8 cellular contexts compared by ENCODE assay signal in the genomic region with DNA sequence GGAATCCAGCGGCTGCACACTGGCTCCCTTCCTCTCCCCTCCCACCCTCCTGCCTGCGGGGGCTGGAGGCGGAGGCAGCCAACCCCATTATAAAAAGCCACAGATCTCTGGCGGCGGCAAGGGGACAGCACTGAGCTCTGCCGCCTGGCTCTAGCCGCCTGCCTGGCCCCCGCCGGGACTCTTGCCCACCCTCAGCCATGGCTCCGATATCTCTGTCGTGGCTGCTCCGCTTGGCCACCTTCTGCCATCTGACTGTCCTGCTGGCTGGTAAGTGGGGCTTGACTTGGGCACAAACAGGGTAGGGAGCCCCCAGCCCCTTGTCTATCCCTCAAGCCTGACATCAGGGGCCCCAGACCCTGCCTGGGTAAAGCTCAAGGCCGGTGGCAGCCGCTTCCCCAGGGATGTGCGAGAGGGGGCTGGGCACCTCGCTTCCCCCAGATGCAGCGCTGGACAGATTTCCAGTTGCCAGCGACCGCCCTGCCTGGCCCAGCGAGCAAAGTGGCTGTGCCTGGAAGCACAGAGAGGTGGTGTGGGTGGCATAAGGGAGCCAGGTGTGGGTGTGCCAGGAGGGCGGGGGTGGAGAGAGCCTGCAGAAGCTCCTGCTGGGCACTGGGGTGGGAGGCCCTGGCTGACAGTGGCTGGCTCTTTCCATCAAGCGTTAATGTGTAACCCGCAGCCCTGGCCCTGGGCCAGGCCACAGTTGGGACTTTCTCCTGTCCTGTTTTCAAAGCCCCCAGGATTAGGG. TPM values are rescaled to one million over a fixed set of nuclear protein-coding genes. Genes with fewer than 3 reads are reported as not detected.
DNase-seq lines count a peak whose midpoint lies in the region; ATAC-seq, FAIRE-seq and TF ChIP-seq lines count a peak whose summit lies in the region.

Gene CX3CL1 (plus strand): TSS at position 119 of the 745 bp plus-strand sequence. CDS start 79 bp downstream, at position 198.

- no peaks in the 10 kb centered on the region for H3K9me1 ChIP-seq in keratinocyte (ENCODE audit: control insufficient read depth, extremely low read depth, insufficient read depth, low read length)

- H3K4me2 ChIP-seq in keratinocyte (ENCODE audit: control insufficient read depth, extremely low read depth, insufficient read depth, low read depth, low read length) = peak within 1 kb of the TSS; percentile 41

- dilution Hi-C loops in keratinocyte (cut with MboI; ENCODE audit: extremely low pct_ligation_motif_present, low sequenced_read_pairs) = no loop called here

- TF ChIP-seq CTCF in bronchial epithelial cell (IDR thresholded peaks at IDR 0.05; ENCODE audit: insufficient read depth, low read length, severe bottlenecking) (no peak), keratinocyte (optimal IDR thresholded peaks at IDR 0.05 in 1 of 3, IDR thresholded peaks at IDR 0.05 in 1 of 3, conservative IDR thresholded peaks at IDR 0.05 in 1 of 3; ENCODE audit: extremely low read depth in 1 of 3, insufficient read depth in 2 of 3, low read length in 3 of 3) (no peak)

- H3K27ac ChIP-seq in keratinocyte (ENCODE audit: control insufficient read depth, insufficient read depth, low read length) (no peak within 1 kb of the TSS), small intestine (ENCODE audit: low read depth in 1 of 2, low read length in 1 of 2) (peak within 1 kb of the TSS in 1 of 2 donors; percentile 87)

- H3K9ac ChIP-seq in keratinocyte (ENCODE audit: control insufficient read depth, extremely low read depth, insufficient read depth, low read length) = peak within 1 kb of the TSS; percentile 13

- 11 to 24% (median 23%) methylated on average over 21 to 23 of the region's 23 CpGs for WGBS in small intestine, 3 donors

- H3K4me1 ChIP-seq in keratinocyte (ENCODE audit: control insufficient read depth, extremely low read depth, insufficient read depth, low read length) (peaks cover 38% of the 10 kb centered on the region), small intestine (ENCODE audit: control insufficient read depth in 2 of 2, insufficient read depth in 1 of 2, low read depth in 1 of 2, low read length in 1 of 2) (peaks cover 0 to 3% of the 10 kb centered on the region in 2 donors)

- H3K9me3 ChIP-seq in keratinocyte (ENCODE audit: control insufficient read depth, low read depth, low read length) = no peaks in the 10 kb centered on the region
- no peaks in the 10 kb centered on the region for H3K9me3 ChIP-seq in small intestine (ENCODE audit: control insufficient read depth, low read depth)

- FAIRE-seq in bronchial epithelial cell (lab: Jason Lieb, UNC) = no peak
- no peak for FAIRE-seq in keratinocyte (lab: Jason Lieb, UNC)
- no peak for FAIRE-seq in small intestine (lab: Jason Lieb, UNC)

- no peaks in the 10 kb centered on the region for H3K27me3 ChIP-seq in bronchial epithelial cell (ENCODE audit: control insufficient read depth, insufficient read depth, low read length)
- no peaks in the 10 kb centered on the region for H3K27me3 ChIP-seq in keratinocyte (ENCODE audit: control insufficient read depth, extremely low read depth, insufficient read depth, low read length)
- H3K27me3 ChIP-seq in small intestine (ENCODE audit: control insufficient read depth in 2 of 2, insufficient read depth in 2 of 2, low read length in 2 of 2) = no peaks in the 10 kb centered on the region

- ATAC-seq in GM18498 (IDR thresholded peaks at IDR 0.05; ENCODE audit: unreplicated experiment) (no peak), GM18858 (IDR thresholded peaks at IDR 0.05; ENCODE audit: unreplicated experiment) (no peak), GM19452 (IDR thresholded peaks at IDR 0.05; ENCODE audit: unreplicated experiment) (no peak)

- DNase-seq in HT1080 (ENCODE audit: low read depth) = peak; percentile 37
- DNase-seq in bronchial epithelial cell (ENCODE audit: low read depth) = peak; percentile 29
- DNase-seq in keratinocyte (ENCODE audit: low read depth, low spot score) = no peak
- DNase-seq in small intestine = peak; percentile 53
- no peak for DNase-seq in NCI-H1105 (lab: John Stamatoyannopoulos, UW)

- H2AFZ ChIP-seq in keratinocyte (ENCODE audit: control insufficient read depth, low read length) = peak within 1 kb of the TSS; percentile 42

- no peaks in the 10 kb centered on the region for H4K20me1 ChIP-seq in keratinocyte (ENCODE audit: control insufficient read depth, extremely low read depth, insufficient read depth, low read length)

- H3K36me3 ChIP-seq in bronchial epithelial cell (ENCODE audit: control insufficient read depth, insufficient read depth, low read length) (no peaks in the 10 kb centered on the region), keratinocyte (ENCODE audit: control insufficient read depth in 2 of 2, extremely low read depth in 1 of 2, insufficient read depth in 2 of 2, low read length in 2 of 2) (no peaks in the 10 kb centered on the region), small intestine (ENCODE audit: control insufficient read depth in 2 of 2, insufficient read depth in 2 of 2, low read length in 2 of 2) (no peaks in the 10 kb centered on the region)

- H3K79me2 ChIP-seq in keratinocyte (ENCODE audit: control insufficient read depth, insufficient read depth, low read length) = no peaks in the 10 kb centered on the region

- H3K4me3 ChIP-seq in bronchial epithelial cell (ENCODE audit: low read depth, low read length) (peak within 1 kb of the TSS; percentile 8), keratinocyte (ENCODE audit: control insufficient read depth in 2 of 3, extremely low read depth in 1 of 3, insufficient read depth in 2 of 3, low read depth in 1 of 3, low read length in 3 of 3) (peak within 1 kb of the TSS in 1 of 3 experiments; percentile 29), small intestine (ENCODE audit: low read depth in 1 of 2, low read length in 2 of 2) (peak within 1 kb of the TSS in 1 of 2 donors; percentile 28)

RNA-seq across cellular contexts. Expression of gene CX3CL1, which starts in this region (rescaled TPM):
- 0.03 and 0.07 TPM in 2 replicates for total RNA-seq in HT1080 (2014; rRNA removed; shearing (Covaris generic))
- not detected in 2 replicates for polyA plus RNA-seq in HT1080 (2015; cell fraction: cytosol; rRNA removed)
- not detected in 2 replicates for polyA plus RNA-seq in HT1080 (2015; cell fraction: nucleus; rRNA removed)
- total RNA-seq in bronchial epithelial cell = under 0.01 TPM in 1 of 2 replicates, not detected in the other
- polyA plus RNA-seq in keratinocyte (0.45 to 0.71 TPM (median 0.47 TPM) in 3 replicates), small intestine (10 to 100 TPM in 1 of 3 donors, under 1 TPM in 2; 0.67 to 18.6 (median 0.81) TPM)
- not detected for polyA plus RNA-seq in keratinocyte (2011; ENCODE audit: low read depth)
- 0.22 and 0.42 TPM in 2 replicates for polyA plus RNA-seq in keratinocyte (2011; cell fraction: cytosol; rRNA removed)
- polyA plus RNA-seq in keratinocyte (2011; cell fraction: nucleus; rRNA removed) = 0.83 and 1.3 TPM in 2 replicates
- polyA plus RNA-seq in keratinocyte (2012; ENCODE audit: low replicate concordance) = 0.14 and 0.76 TPM in 2 replicates
- 0.40 to 0.48 TPM (median 0.43 TPM) in 3 replicates for polyA minus RNA-seq in keratinocyte
- polyA minus RNA-seq in keratinocyte (2011; cell fraction: cytosol; rRNA and poly(A)+ RNA removed) = 0.58 TPM
- 0.21 and 0.93 TPM in 2 replicates for polyA minus RNA-seq in keratinocyte (2011; cell fraction: nucleus; rRNA and poly(A)+ RNA removed)

Comparison
In these comparisons a context has a peak if more than half of its experiments do, and no peak if none do; other contexts are left out.
1. Peak in DNase-seq in HT1080; RNA of the gene not detected or under 1 TPM.
2. Peak in DNase-seq and H3K4me3 ChIP-seq in bronchial epithelial cell; RNA of the gene not detected or under 1 TPM.